ENCODE assay signal across 15 cellular contexts in the genomic region with DNA sequence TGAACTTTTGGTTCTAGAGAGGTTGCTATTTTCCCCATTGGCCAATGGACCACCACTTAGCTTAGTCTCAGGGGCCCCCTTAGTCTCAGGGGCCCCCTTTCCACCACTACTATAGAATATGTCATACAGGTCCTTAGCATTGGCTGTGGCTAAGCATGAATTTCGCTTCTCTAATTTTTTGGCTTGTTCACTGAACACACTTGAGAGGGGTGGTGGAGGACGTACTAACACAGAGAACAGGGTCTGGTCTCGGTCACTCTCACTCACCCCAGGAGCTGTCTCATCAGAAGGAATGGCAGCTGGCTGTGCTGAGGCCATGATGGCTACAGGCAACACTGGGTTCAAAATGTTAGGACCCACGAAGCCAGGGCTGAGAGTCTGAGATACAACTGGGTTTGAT. TPM values are rescaled to one million over a fixed set of nuclear protein-coding genes. Genes with fewer than 3 reads are reported as not detected.
DNase-seq lines count a peak whose midpoint lies in the region; ATAC-seq, FAIRE-seq and TF ChIP-seq lines count a peak whose summit lies in the region.
"Had no signal": no experiment of that assay in that cellular context is flagged by ENCODE, and none has a peak within 500 bp of the region (broad histone marks: within the 10 kb centered on the region; RNA-seq: fewer than 3 reads in every experiment).

No MANE protein-coding gene starts in this region.

- no peak for TF ChIP-seq CTCF in D721Med (IDR thresholded peaks at IDR 0.05; ENCODE audit: insufficient read depth, missing control alignments)
- TF ChIP-seq CTCF in esophagus squamous epithelium (IDR thresholded peaks at IDR 0.05) = no peak

- peaks cover 8% of the 10 kb centered on the region for H3K4me1 Mint-ChIP-seq in activated T-helper 17 cell treated with anti-CD3 and anti-CD28 coated beads, Interleukin-2, amount 50 U/mL, for 72 hours
- no peaks in the 10 kb centered on the region for H3K4me1 Mint-ChIP-seq in immature natural killer cell
- peaks cover 11% of the 10 kb centered on the region for H3K4me1 Mint-ChIP-seq in activated CD4-positive, alpha-beta T cell treated with anti-CD3 and anti-CD28 coated beads for 36 hours

- no peak for TF ChIP-seq POLR2A in esophagus squamous epithelium (IDR thresholded peaks at IDR 0.05)

- no peak for FAIRE-seq in D721Med (lab: Jason Lieb, UNC)

- no peaks in the 10 kb centered on the region for H3K27me3 ChIP-seq in esophagus squamous epithelium
- H3K27me3 ChIP-seq: hepatocyte had no signal

- 91 to 92% methylated on average over 2 to 4 of the region's 4 CpGs for WGBS in esophagus squamous epithelium, 2 donors

- ATAC-seq in GM18861 (IDR thresholded peaks at IDR 0.05; ENCODE audit: unreplicated experiment) = peak; percentile 66
- peak; percentile 68 for ATAC-seq in GM21423 (IDR thresholded peaks at IDR 0.05; ENCODE audit: unreplicated experiment)
- ATAC-seq in HG03045 (IDR thresholded peaks at IDR 0.05; ENCODE audit: unreplicated experiment) = peak; percentile 61
- ATAC-seq in activated T-helper 17 cell treated with anti-CD3 and anti-CD28 coated beads, Interleukin-2, amount 50 U/mL, for 72 hours (replicated peaks) = no peak
- no peak for ATAC-seq in activated CD4-positive, alpha-beta T cell treated with anti-CD3 and anti-CD28 coated beads for 36 hours
- ATAC-seq: lower lobe of right lung had no signal

- no peaks in the 10 kb centered on the region for H3K9me3 Mint-ChIP-seq in activated T-helper 17 cell treated with anti-CD3 and anti-CD28 coated beads, Interleukin-2, amount 50 U/mL, for 72 hours
- no peaks in the 10 kb centered on the region for H3K9me3 Mint-ChIP-seq in immature natural killer cell
- H3K9me3 Mint-ChIP-seq in activated CD4-positive, alpha-beta T cell treated with anti-CD3 and anti-CD28 coated beads for 36 hours (ENCODE audit: low read depth) = no peaks in the 10 kb centered on the region
- H3K9me3 Mint-ChIP-seq: brain had no signal

- peaks cover 0 to 4% (median 0%) of the 10 kb centered on the region in 3 donors for H3K4me1 ChIP-seq in esophagus squamous epithelium
- H3K4me1 ChIP-seq: lower lobe of right lung had no signal

- no peaks in the 10 kb centered on the region for H3K27me3 Mint-ChIP-seq in activated T-helper 17 cell treated with anti-CD3 and anti-CD28 coated beads, Interleukin-2, amount 50 U/mL, for 72 hours
- no peaks in the 10 kb centered on the region for H3K27me3 Mint-ChIP-seq in immature natural killer cell (ENCODE audit: low read depth in 3 of 3)
- no peaks in the 10 kb centered on the region for H3K27me3 Mint-ChIP-seq in activated CD4-positive, alpha-beta T cell treated with anti-CD3 and anti-CD28 coated beads for 36 hours
- H3K27me3 Mint-ChIP-seq: brain had no signal

- H3K27ac ChIP-seq in esophagus squamous epithelium = no peak overlapping the region
- H3K27ac ChIP-seq: hepatocyte, lower lobe of right lung had no signal

- peaks cover 0 to 78% (median 23%) of the 10 kb centered on the region in 3 donors for H3K36me3 ChIP-seq in esophagus squamous epithelium

- POLR2A ChIA-PET in activated CD4-positive, alpha-beta T cell treated with anti-CD3 and anti-CD28 coated beads for 36 hours (lab: Charles Lee) = interaction anchor here (0.6 kb wide), 1 partner anchor 161 kb away, joined by 5 read pairs; no protein-coding TSS in a partner anchor

- peaks cover 63% of the 10 kb centered on the region for H3K36me3 Mint-ChIP-seq in activated T-helper 17 cell treated with anti-CD3 and anti-CD28 coated beads, Interleukin-2, amount 50 U/mL, for 72 hours (ENCODE audit: low read depth)
- peaks cover 33 to 69% (median 49%) of the 10 kb centered on the region in 3 donors for H3K36me3 Mint-ChIP-seq in immature natural killer cell
- H3K36me3 Mint-ChIP-seq in activated CD4-positive, alpha-beta T cell treated with anti-CD3 and anti-CD28 coated beads for 36 hours (ENCODE audit: low read depth) = peaks cover 36% of the 10 kb centered on the region

- CTCF ChIA-PET in activated CD4-positive, alpha-beta T cell treated with anti-CD3 and anti-CD28 coated beads for 36 hours (lab: Charles Lee) = no interaction called here

- H3K27ac Mint-ChIP-seq in activated T-helper 17 cell treated with anti-CD3 and anti-CD28 coated beads, Interleukin-2, amount 50 U/mL, for 72 hours = peak overlapping the region; percentile 63
- H3K27ac Mint-ChIP-seq in immature natural killer cell = no peak overlapping the region
- H3K27ac Mint-ChIP-seq in activated CD4-positive, alpha-beta T cell treated with anti-CD3 and anti-CD28 coated beads for 36 hours = no peak overlapping the region

- intact Hi-C loops in activated CD4-positive, alpha-beta T cell treated with anti-CD3 and anti-CD28 coated beads for 36 hours (cut with DNase I, micrococcal nuclease) = no loop called here
- intact Hi-C loops in esophagus squamous epithelium (cut with DNase I) = no loop called here

- no peak overlapping the region for H3K4me3 ChIP-seq in esophagus squamous epithelium
- H3K4me3 ChIP-seq: hepatocyte, lower lobe of right lung had no signal

- H3K4me3 Mint-ChIP-seq in activated T-helper 17 cell treated with anti-CD3 and anti-CD28 coated beads, Interleukin-2, amount 50 U/mL, for 72 hours = no peak overlapping the region
- H3K4me3 Mint-ChIP-seq in immature natural killer cell = no peak overlapping the region
- no peak overlapping the region for H3K4me3 Mint-ChIP-seq in activated CD4-positive, alpha-beta T cell treated with anti-CD3 and anti-CD28 coated beads for 36 hours
- H3K4me3 Mint-ChIP-seq: brain had no signal

- DNase-seq in immature natural killer cell = no peak
- DNase-seq in activated CD4-positive, alpha-beta T cell treated with anti-CD3 and anti-CD28 coated beads for 36 hours = no peak
- no peak for DNase-seq in D721Med (ENCODE audit: insufficient read length, low spot score)
- no peak for DNase-seq in esophagus squamous epithelium (lab: John Stamatoyannopoulos, UW)
- DNase-seq: lower lobe of right lung, NCI-H524, Right ventricle myocardium superior had no signal

- H3K9me3 ChIP-seq in esophagus squamous epithelium = no peaks in the 10 kb centered on the region
- H3K9me3 ChIP-seq: lower lobe of right lung had no signal

RNA-seq across cellular contexts. Expression of gene ZNF318, which starts 30.3 kb away (rescaled TPM):
- 10 to 100 TPM; 11.2 to 21.0 TPM for total RNA-seq in activated T-helper 17 cell treated with anti-CD3 and anti-CD28 coated beads, Interleukin-2, amount 50 U/mL, for 72 hours
- polyA plus RNA-seq in immature natural killer cell = 1 to 10 TPM in 2 of 3 donors, under 1 TPM in 1; 0.94 to 9.6 (median 5.7) TPM
- total RNA-seq in activated CD4-positive, alpha-beta T cell treated with anti-CD3 and anti-CD28 coated beads for 36 hours = 10 to 100 TPM; 11.2 to 12.9 TPM
- 10 to 100 TPM in 1 of 4 donors, 1 to 10 TPM in 3; 5.6 to 13.5 (median 8.1) TPM for total RNA-seq in esophagus squamous epithelium

RNA-seq across cellular contexts. Expression of gene CRIP3, which starts 30.5 kb away (rescaled TPM):
- total RNA-seq in activated T-helper 17 cell treated with anti-CD3 and anti-CD28 coated beads, Interleukin-2, amount 50 U/mL, for 72 hours = 1 to 10 TPM; 4.2 to 4.6 TPM
- polyA plus RNA-seq in immature natural killer cell = 1 to 10 TPM in 1 of 3 donors, under 1 TPM in 2; 0.26 to 1.3 (median 0.35) TPM
- total RNA-seq in activated CD4-positive, alpha-beta T cell treated with anti-CD3 and anti-CD28 coated beads for 36 hours = 1 to 10 TPM; 1.6 to 1.8 TPM
- under 1 TPM in 3 of 4 donors, not detected in 1; 0.38 to 0.72 (median 0.41) TPM for total RNA-seq in esophagus squamous epithelium
- total RNA-seq: M059J had no signal

RNA-seq across cellular contexts. Expression of gene SLC22A7, which starts 41.1 kb away (rescaled TPM):
- not detected for total RNA-seq in activated T-helper 17 cell treated with anti-CD3 and anti-CD28 coated beads, Interleukin-2, amount 50 U/mL, for 72 hours
- polyA plus RNA-seq in immature natural killer cell = not detected
- not detected for total RNA-seq in activated CD4-positive, alpha-beta T cell treated with anti-CD3 and anti-CD28 coated beads for 36 hours
- not detected for total RNA-seq in esophagus squamous epithelium
- total RNA-seq: lower lobe of right lung, M059J, omental fat pad, Right ventricle myocardium superior had no signal

Comparison
In these comparisons a context has a peak if more than half of its experiments do, and no peak if none do; other contexts are left out.
1. ATAC-seq: peak in GM18861 (single experiment), GM21423 (single experiment) and HG03045 (single experiment); none in activated T-helper 17 cell treated with anti-CD3 and anti-CD28 coated beads, Interleukin-2, amount 50 U/mL, for 72 hours (single experiment) and activated CD4-positive, alpha-beta T cell treated with anti-CD3 and anti-CD28 coated beads for 36 hours (single experiment).